Comparison of ENCODE assay signal across 8 cellular contexts in the genomic region with DNA sequence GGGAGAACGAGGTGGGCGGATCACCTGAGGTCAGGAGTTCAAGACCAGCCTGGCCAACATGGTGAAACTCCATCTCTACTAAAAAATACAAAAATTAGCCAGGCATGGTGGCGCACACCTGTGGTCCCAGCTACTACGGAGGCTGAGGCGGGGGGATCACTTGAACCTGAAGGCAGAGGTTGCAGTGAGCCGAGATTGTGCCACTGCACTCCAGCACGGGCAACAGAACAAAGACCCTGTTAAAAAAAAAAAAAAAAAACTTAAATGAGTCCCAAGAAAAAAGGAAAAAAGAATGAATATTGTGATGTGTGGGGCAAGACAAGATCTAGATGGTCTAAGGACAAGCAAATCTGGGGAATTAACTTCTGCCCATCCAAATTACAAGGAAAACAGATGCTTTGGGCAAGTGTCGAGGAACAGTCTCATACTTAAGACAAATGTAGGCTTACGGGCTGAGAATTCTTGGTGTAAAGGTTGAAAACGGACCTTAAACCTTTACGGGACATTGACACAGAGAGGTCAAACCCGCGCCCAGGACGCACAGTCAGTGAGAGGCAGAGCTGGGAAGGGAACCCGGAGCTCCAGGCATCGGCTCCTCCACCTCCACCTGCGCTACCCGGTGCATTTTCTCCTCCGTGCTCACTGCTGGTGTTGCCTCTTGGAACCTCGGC. TPM values are rescaled to one million over a fixed set of nuclear protein-coding genes. Genes with fewer than 3 reads are reported as not detected.
DNase-seq lines count a peak whose midpoint lies in the region; ATAC-seq, FAIRE-seq and TF ChIP-seq lines count a peak whose summit lies in the region.

No MANE protein-coding gene starts in this region.

- no peak overlapping the region for H3K27ac ChIP-seq in BLaER1 treated with 17β-estradiol and CSF1 and Interleukin-3, amounts not matched to agents 10 nM and 100 nM
- no peak overlapping the region for H3K27ac ChIP-seq in SK-N-SH (ENCODE audit: low read depth in 2 of 2, low read length in 1 of 2)
- H3K27ac ChIP-seq in cardiac muscle cell = no peak overlapping the region
- H3K27ac ChIP-seq in smooth muscle cell (ENCODE audit: low read depth) = no peak overlapping the region
- no peak overlapping the region for H3K27ac ChIP-seq in foreskin keratinocyte

- H2AFZ ChIP-seq in SK-N-SH (ENCODE audit: low read depth) (peak overlapping the region; percentile 90), smooth muscle cell (ENCODE audit: low read depth) (peak overlapping the region; percentile 87)

- peaks cover 0 to 6% (median 0%) of the 10 kb centered on the region in 11 experiments; a peak in 4 of 22 replicates for H3K9me3 ChIP-seq in BLaER1 treated with 17β-estradiol and CSF1 and Interleukin-3, amounts not matched to agents 10 nM and 100 nM (replicated peaks in 1 of 11)
- H3K9me3 ChIP-seq in SK-N-SH (no peaks in the 10 kb centered on the region), cardiac muscle cell (ENCODE audit: low read depth) (no peaks in the 10 kb centered on the region), smooth muscle cell (replicated peaks; ENCODE audit: low read depth) (no peaks in the 10 kb centered on the region)

- no peak for TF ChIP-seq RAD21 in SK-N-SH (IDR thresholded peaks at IDR 0.05; ENCODE audit: low read length)

- CTCF ChIA-PET in SK-N-SH (lab: Yijun Ruan, JAX) = interaction anchor here (1.2 kb wide), 1 partner anchor 53 kb away, joined by 3 read pairs; a partner anchor contains a TSS

- TF ChIP-seq CTCF in SK-N-SH (IDR thresholded peaks at IDR 0.05) (no peak), cardiac muscle cell (IDR thresholded peaks at IDR 0.05; ENCODE audit: low read depth, low read length) (no peak), smooth muscle cell (IDR thresholded peaks at IDR 0.05; ENCODE audit: borderline replicate concordance, insufficient read depth, poor library complexity, severe bottlenecking) (no peak), foreskin keratinocyte (conservative IDR thresholded peaks at IDR 0.05) (no peak)

- H3K36me3 ChIP-seq in BLaER1 treated with 17β-estradiol and CSF1 and Interleukin-3, amounts not matched to agents 10 nM and 100 nM = peaks cover 12 to 28% (median 17%) of the 10 kb centered on the region in 11 experiments; a peak in 20 of 22 replicates
- H3K36me3 ChIP-seq in H7 (replicated peaks; ENCODE audit: control insufficient read depth, insufficient read depth, low read length) = no peaks in the 10 kb centered on the region
- H3K36me3 ChIP-seq in SK-N-SH (replicated peaks in 1 of 2; ENCODE audit: control insufficient read depth in 1 of 2, insufficient read depth in 2 of 2, low read length in 1 of 2) = peaks cover 0 to 15% of the 10 kb centered on the region in 2 experiments
- no peaks in the 10 kb centered on the region for H3K36me3 ChIP-seq in cardiac muscle cell
- H3K36me3 ChIP-seq in smooth muscle cell (ENCODE audit: low read depth) = no peaks in the 10 kb centered on the region

- H3K4me1 ChIP-seq in BLaER1 treated with 17β-estradiol and CSF1 and Interleukin-3, amounts not matched to agents 10 nM and 100 nM = peaks cover 14 to 41% (median 29%) of the 10 kb centered on the region in 10 experiments
- H3K4me1 ChIP-seq in SK-N-SH (ENCODE audit: control insufficient read depth in 1 of 2, insufficient read depth in 2 of 2, low read depth in 1 of 2, low read length in 1 of 2) (peaks cover 0 to 12% of the 10 kb centered on the region in 2 experiments; a peak in 1 of 4 replicates), cardiac muscle cell (ENCODE audit: low read depth) (no peaks in the 10 kb centered on the region), smooth muscle cell (ENCODE audit: low read depth) (no peaks in the 10 kb centered on the region), foreskin keratinocyte (peaks cover 7% of the 10 kb centered on the region)

- peaks cover 0 to 33% (median 23%) of the 10 kb centered on the region in 11 experiments; a peak in 20 of 22 replicates for H4K20me1 ChIP-seq in BLaER1 treated with 17β-estradiol and CSF1 and Interleukin-3, amounts not matched to agents 10 nM and 100 nM
- peaks cover 13% of the 10 kb centered on the region; the same call in 1 of the 2 replicates for H4K20me1 ChIP-seq in SK-N-SH (ENCODE audit: insufficient read depth)
- peaks cover 17% of the 10 kb centered on the region for H4K20me1 ChIP-seq in smooth muscle cell (ENCODE audit: low read depth)

- no peak for TF ChIP-seq EP300 in SK-N-SH (IDR thresholded peaks at IDR 0.05; ENCODE audit: borderline replicate concordance in 1 of 2, low read depth in 1 of 2, low read length in 1 of 2)

- DNase-seq in H7 = peak; percentile 27
- no peak for DNase-seq in SK-N-SH
- DNase-seq in cardiac muscle cell (ENCODE audit: low read depth in 1 of 2, low spot score in 1 of 2) = no peak
- no peak for DNase-seq in smooth muscle cell (lab: John Stamatoyannopoulos, UW; ENCODE audit: unreplicated experiment)
- DNase-seq in frontal cortex (ENCODE audit: low spot score in 2 of 2) = no peak
- DNase-seq in foreskin keratinocyte = no peak
- DNase-seq in NCI-H187 treated with DMSO at 0.1 percent for 48 hours (lab: John Stamatoyannopoulos, UW) = no peak

- peaks cover 0 to 31% (median 24%) of the 10 kb centered on the region in 11 experiments; a peak in 18 of 22 replicates for H3K27me3 ChIP-seq in BLaER1 treated with 17β-estradiol and CSF1 and Interleukin-3, amounts not matched to agents 10 nM and 100 nM
- peaks cover 4% of the 10 kb centered on the region; the same call in 1 of the 2 replicates for H3K27me3 ChIP-seq in H7 (ENCODE audit: control insufficient read depth, insufficient read depth, low read length)
- H3K27me3 ChIP-seq in SK-N-SH (ENCODE audit: insufficient read depth) = no peaks in the 10 kb centered on the region
- H3K27me3 ChIP-seq in cardiac muscle cell = no peaks in the 10 kb centered on the region
- H3K27me3 ChIP-seq in smooth muscle cell (ENCODE audit: low read depth) = no peaks in the 10 kb centered on the region
- no peaks in the 10 kb centered on the region for H3K27me3 ChIP-seq in foreskin keratinocyte

- H3K4me2 ChIP-seq in BLaER1 treated with 17β-estradiol and CSF1 and Interleukin-3, amounts not matched to agents 10 nM and 100 nM = peak overlapping the region; percentile 84 to 99 (median 93)
- peak overlapping the region; percentile 73 for H3K4me2 ChIP-seq in SK-N-SH
- H3K4me2 ChIP-seq in smooth muscle cell = peak overlapping the region; percentile 93

- peak overlapping the region; percentile 85 to 100 (median 97) for H3K4me3 ChIP-seq in BLaER1 treated with 17β-estradiol and CSF1 and Interleukin-3, amounts not matched to agents 10 nM and 100 nM
- H3K4me3 ChIP-seq in H7 (ENCODE audit: insufficient read depth, low read depth, low read length) = peak overlapping the region; percentile 48
- H3K4me3 ChIP-seq in SK-N-SH (ENCODE audit: low read depth in 2 of 2, low read length in 1 of 2) = peak overlapping the region; percentile 82 to 86
- H3K4me3 ChIP-seq in cardiac muscle cell = peak overlapping the region; percentile 71
- H3K4me3 ChIP-seq in smooth muscle cell = peak overlapping the region; percentile 87

- H3K9me2 ChIP-seq in SK-N-SH = no peaks in the 10 kb centered on the region

- H3F3A ChIP-seq in SK-N-SH (replicated peaks; ENCODE audit: insufficient read depth) = peaks cover 3% of the 10 kb centered on the region
- H3F3A ChIP-seq in smooth muscle cell (ENCODE audit: low read depth) = no peaks in the 10 kb centered on the region

- peak overlapping the region in 10 of 11 experiments; percentile 32 to 95 (median 88); a peak in 13 of 22 replicates for H3K9ac ChIP-seq in BLaER1 treated with 17β-estradiol and CSF1 and Interleukin-3, amounts not matched to agents 10 nM and 100 nM
- H3K9ac ChIP-seq in SK-N-SH = peak overlapping the region; percentile 14; the same call in 1 of the 2 replicates
- H3K9ac ChIP-seq in smooth muscle cell (ENCODE audit: low read depth) = peak overlapping the region; percentile 7

- WGBS in SK-N-SH (ENCODE audit: low lambda C conversion rate) = 35% methylated on average over 17 of the region's 20 CpGs
- WGBS in smooth muscle cell (ENCODE audit: low lambda C conversion rate) = 47% methylated on average over 20 of the region's 20 CpGs

- no peak for ATAC-seq in foreskin keratinocyte

- POLR2A ChIA-PET in SK-N-SH (lab: Yijun Ruan, JAX) = interaction anchor here (0.9 to 2.0 kb wide), 2 partner anchors 9 to 15 kb away, joined by 3 to 6 read pairs; a partner anchor contains a TSS

- FAIRE-seq in frontal cortex (lab: Jason Lieb, UNC) = no peak

- H3K79me2 ChIP-seq in SK-N-SH (ENCODE audit: insufficient read depth) (peaks cover 28% of the 10 kb centered on the region), smooth muscle cell (ENCODE audit: low read depth) (peaks cover 12% of the 10 kb centered on the region)

RNA-seq across cellular contexts. Expression of a gene that starts 0.7 kb away (rescaled TPM):
- total RNA-seq in H7 (2014; rRNA removed; shearing (Covaris generic)) = 6.6 and 6.8 TPM in 2 replicates
- polyA plus RNA-seq in SK-N-SH (2012; rRNA removed) (5.6 and 6.0 TPM in 2 replicates), cardiac muscle cell (15.7 and 18.8 TPM in 2 replicates), smooth muscle cell (9.0 and 10.2 TPM in 2 replicates), foreskin keratinocyte (4.8 and 5.2 TPM in 2 replicates)
- polyA plus RNA-seq in SK-N-SH (2012; cell fraction: cytosol; rRNA removed) = 2.2 and 3.8 TPM in 2 replicates
- polyA plus RNA-seq in SK-N-SH (2012; cell fraction: nucleus; rRNA removed) = 11.5 and 12.0 TPM in 2 replicates
- total RNA-seq in cardiac muscle cell (24.7 and 27.8 TPM in 2 replicates), smooth muscle cell (4.4 and 8.8 TPM in 2 replicates), frontal cortex (20.8 TPM), foreskin keratinocyte (8.7 and 9.3 TPM in 2 replicates)

RNA-seq across cellular contexts. Expression of a gene that starts 9.9 kb away (rescaled TPM):
- 7.4 and 8.4 TPM in 2 replicates for total RNA-seq in H7 (2014; rRNA removed; shearing (Covaris generic))
- polyA plus RNA-seq in SK-N-SH (2012; rRNA removed) (6.9 and 7.0 TPM in 2 replicates), cardiac muscle cell (16.3 and 20.5 TPM in 2 replicates), smooth muscle cell (9.0 and 10.5 TPM in 2 replicates), foreskin keratinocyte (4.9 and 5.6 TPM in 2 replicates)
- 2.3 and 4.2 TPM in 2 replicates for polyA plus RNA-seq in SK-N-SH (2012; cell fraction: cytosol; rRNA removed)
- polyA plus RNA-seq in SK-N-SH (2012; cell fraction: nucleus; rRNA removed) = 22.6 and 27.0 TPM in 2 replicates
- total RNA-seq in cardiac muscle cell (29.0 and 41.1 TPM in 2 replicates), smooth muscle cell (6.6 and 9.5 TPM in 2 replicates), frontal cortex (8.6 TPM), foreskin keratinocyte (5.1 and 5.7 TPM in 2 replicates)

RNA-seq across cellular contexts. Expression of a gene that starts 14.8 kb away (rescaled TPM):
- total RNA-seq in H7 (2014; rRNA removed; shearing (Covaris generic)) = 2.6 and 4.7 TPM in 2 replicates
- polyA plus RNA-seq in SK-N-SH (2012; rRNA removed) (2.9 and 3.8 TPM in 2 replicates), cardiac muscle cell (3.4 and 5.0 TPM in 2 replicates), smooth muscle cell (1.5 and 2.6 TPM in 2 replicates), foreskin keratinocyte (2.2 and 2.4 TPM in 2 replicates)
- polyA plus RNA-seq in SK-N-SH (2012; cell fraction: cytosol; rRNA removed) = 2.1 and 2.8 TPM in 2 replicates
- 5.6 and 6.3 TPM in 2 replicates for polyA plus RNA-seq in SK-N-SH (2012; cell fraction: nucleus; rRNA removed)
- total RNA-seq in cardiac muscle cell (10.3 and 19.0 TPM in 2 replicates), smooth muscle cell (3.1 and 3.3 TPM in 2 replicates), frontal cortex (24.1 TPM), foreskin keratinocyte (6.9 and 7.6 TPM in 2 replicates)

RNA-seq across cellular contexts. Expression of a gene that starts 26.3 kb away (rescaled TPM):
- total RNA-seq in H7 (2014; rRNA removed; shearing (Covaris generic)) = 2.1 and 3.8 TPM in 2 replicates
- polyA plus RNA-seq in SK-N-SH (2012; rRNA removed) (1.3 and 1.9 TPM in 2 replicates), cardiac muscle cell (1.1 and 1.4 TPM in 2 replicates), smooth muscle cell (0.40 and 0.69 TPM in 2 replicates), foreskin keratinocyte (1.4 and 1.7 TPM in 2 replicates)
- polyA plus RNA-seq in SK-N-SH (2012; cell fraction: cytosol; rRNA removed) = 0.99 and 1.5 TPM in 2 replicates
- 2.2 and 3.1 TPM in 2 replicates for polyA plus RNA-seq in SK-N-SH (2012; cell fraction: nucleus; rRNA removed)
- total RNA-seq in cardiac muscle cell (not detected in 2 replicates), smooth muscle cell (0.63 and 2.3 TPM in 2 replicates), frontal cortex (15.9 TPM), foreskin keratinocyte (5.6 and 5.8 TPM in 2 replicates)

RNA-seq across cellular contexts. Expression of a gene that starts 45.6 kb away (rescaled TPM):
- 19.4 and 23.9 TPM in 2 replicates for total RNA-seq in H7 (2014; rRNA removed; shearing (Covaris generic))
- 50.5 and 57.3 TPM in 2 replicates for polyA plus RNA-seq in SK-N-SH (2012; rRNA removed)
- 29.2 and 41.8 TPM in 2 replicates for polyA plus RNA-seq in SK-N-SH (2012; cell fraction: cytosol; rRNA removed)
- 24.0 and 40.3 TPM in 2 replicates for polyA plus RNA-seq in SK-N-SH (2012; cell fraction: nucleus; rRNA removed)
- 17.7 and 23.9 TPM in 2 replicates for total RNA-seq in cardiac muscle cell
- 22.5 and 22.8 TPM in 2 replicates for polyA plus RNA-seq in cardiac muscle cell
- total RNA-seq in smooth muscle cell = 0.54 and 6.6 TPM in 2 replicates
- polyA plus RNA-seq in smooth muscle cell = 7.4 and 7.5 TPM in 2 replicates
- 6.9 TPM for total RNA-seq in frontal cortex
- total RNA-seq in foreskin keratinocyte = 17.7 and 19.0 TPM in 2 replicates
- 24.0 and 28.0 TPM in 2 replicates for polyA plus RNA-seq in foreskin keratinocyte

Comparison
In these comparisons a context has a peak if more than half of its experiments do, and no peak if none do; other contexts are left out.
1. H3K9ac ChIP-seq: peak in every context shown above with its lines; median percentile 88 in BLaER1 treated with 17β-estradiol and CSF1 and Interleukin-3, amounts not matched to agents 10 nM and 100 nM; 14 in SK-N-SH; 7 in smooth muscle cell.